ENCODE assay signal across 15 cellular contexts in the genomic region with DNA sequence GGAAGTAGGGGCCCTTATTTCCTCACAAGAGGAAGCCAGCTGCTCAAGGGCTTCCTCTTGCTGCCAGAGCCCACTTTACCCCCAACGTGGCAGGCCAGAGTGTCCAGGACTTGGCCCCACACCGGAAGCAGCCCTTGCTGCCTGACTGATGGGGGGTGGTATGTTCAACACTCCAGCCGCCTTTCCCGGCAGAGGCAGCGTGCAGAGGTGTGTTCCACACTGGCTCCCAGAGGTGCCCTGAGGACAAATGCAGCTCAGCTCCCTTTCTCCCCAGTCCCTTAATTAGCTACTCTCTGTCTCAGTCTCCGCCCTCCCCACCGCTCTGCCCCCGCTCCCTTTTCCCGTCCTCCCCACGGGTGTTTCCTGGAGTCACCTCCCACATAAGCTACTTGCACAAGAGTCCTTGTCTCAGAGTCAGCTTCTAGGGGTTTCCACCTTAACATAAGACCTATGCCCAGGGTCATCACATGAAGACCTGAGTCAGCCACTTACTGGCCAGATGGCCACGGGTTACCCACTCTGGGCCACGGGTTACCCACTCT.
DNase-seq lines count a peak whose midpoint lies in the region; ATAC-seq, FAIRE-seq and TF ChIP-seq lines count a peak whose summit lies in the region.
"Had no signal": no experiment of that assay in that cellular context is flagged by ENCODE, and none has a peak within 500 bp of the region (broad histone marks: within the 10 kb centered on the region; RNA-seq: fewer than 3 reads in every experiment).

No MANE protein-coding gene starts in this region.

- TF ChIP-seq CTCF in IMR-90 (conservative IDR thresholded peaks at IDR 0.05; ENCODE audit: low read depth, low read length) (no peak), adrenal gland (IDR thresholded peaks at IDR 0.05) (no peak), kidney (IDR thresholded peaks at IDR 0.05; ENCODE audit: borderline replicate concordance, extremely low read depth, insufficient read depth) (no peak)

- H3K9ac ChIP-seq in IMR-90 (ENCODE audit: low read depth, low read length) (no peak overlapping the region), kidney (ENCODE audit: low read length in 2 of 2) (no peak overlapping the region)

- no peak for ATAC-seq in IMR-90 (ENCODE audit: low read depth)
- ATAC-seq in sciatic nerve = peak; percentile 35
- ATAC-seq in HG02938 (IDR thresholded peaks at IDR 0.05; ENCODE audit: unreplicated experiment) = no peak
- ATAC-seq: SK-N-SH treated with all-trans-retinoic acid at 6 μM for 48 hours, WTC11 had no signal

- H3K4me3 ChIP-seq in IMR-90 (ENCODE audit: insufficient read depth, low read depth, low read length) = no peak overlapping the region
- no peak overlapping the region for H3K4me3 ChIP-seq in adrenal gland
- H3K4me3 ChIP-seq in kidney (ENCODE audit: low read length in 2 of 2) = no peak overlapping the region
- H3K4me3 ChIP-seq: esophagus squamous epithelium had no signal

- no peaks in the 10 kb centered on the region for H3K27me3 ChIP-seq in IMR-90 (ENCODE audit: control insufficient read depth, insufficient read depth, low read length)
- no peaks in the 10 kb centered on the region for H3K27me3 ChIP-seq in adrenal gland
- H3K27me3 ChIP-seq: esophagus squamous epithelium had no signal

- H4K5ac ChIP-seq in IMR-90 (ENCODE audit: low read depth, low read length) = no peak overlapping the region

- no peak overlapping the region for H3K4ac ChIP-seq in IMR-90 (ENCODE audit: low read depth, low read length)

- DNase-seq in IMR-90 (no peak), adrenal gland (peak in 4 of 7 donors; percentile 8 to 61 (median 22)), kidney (peak; percentile 79), sciatic nerve (ENCODE audit: low spot score) (no peak), NCI-H526 (lab: John Stamatoyannopoulos, UW) (no peak), AG08395 (ENCODE audit: low spot score) (no peak), NCI-H774 (lab: John Stamatoyannopoulos, UW) (no peak)
- DNase-seq: cerebellar nuclear complex, COR-L47, esophagus squamous epithelium, NCI-H1105 treated with DMSO at 0.1 percent for 48 hours, retina had no signal

- no peak overlapping the region for H2BK20ac ChIP-seq in IMR-90 (ENCODE audit: low read depth, low read length)

- H4K8ac ChIP-seq in IMR-90 (ENCODE audit: low read depth in 2 of 2, low read length in 2 of 2) = no peak overlapping the region

- CTCF ChIA-PET in IMR-90 (lab: Yijun Ruan, JAX) = no interaction called here

- H4K91ac ChIP-seq in IMR-90 (ENCODE audit: insufficient read depth, low read depth, low read length) = no peak overlapping the region

- H2BK120ac ChIP-seq in IMR-90 (ENCODE audit: low read depth, low read length) = no peak overlapping the region

- TF ChIP-seq RAD21 in IMR-90 (IDR thresholded peaks at IDR 0.05; ENCODE audit: low read length) = no peak

- intact Hi-C loops in IMR-90 (cut with micrococcal nuclease) = no loop called here
- intact Hi-C loops in adrenal gland (cut with DNase I) = no loop called here
- intact Hi-C loops in kidney (cut with DNase I) = no loop called here
- intact Hi-C loops in sciatic nerve (cut with DNase I) = no loop called here

- H3K4me2 ChIP-seq in IMR-90 (ENCODE audit: low read depth, low read length) = no peak overlapping the region

- FAIRE-seq in kidney (lab: Jason Lieb, UNC) = no peak

- no peak overlapping the region for H2AK9ac ChIP-seq in IMR-90 (replicated peaks; ENCODE audit: low read depth, low read length, poor library complexity)

- no peak overlapping the region for H3K18ac ChIP-seq in IMR-90 (ENCODE audit: low read depth, low read length)

- no peak overlapping the region for H3K56ac ChIP-seq in IMR-90 (ENCODE audit: extremely low read depth, insufficient read depth, low read length)

- POLR2A ChIA-PET in IMR-90 (lab: Charles Lee; ENCODE audit: unreplicated experiment) = no interaction called here

- peak overlapping the region; percentile 23; the same call in 1 of the 2 replicates for H2AK5ac ChIP-seq in IMR-90 (ENCODE audit: low read depth, low read length)

- BruUV-seq in IMR-90 (replicated peaks; lab: Mats Ljungman, UMichigan) = no TSS peak

- H3K79me1 ChIP-seq in IMR-90 (ENCODE audit: low read depth in 1 of 2, low read length in 2 of 2) = no peaks in the 10 kb centered on the region

- H3K27ac ChIP-seq in IMR-90 (ENCODE audit: insufficient read depth, low read length) (no peak overlapping the region), adrenal gland (peak overlapping the region in 3 of 5 donors; percentile 15 to 72 (median 16)), kidney (ENCODE audit: low read depth in 2 of 2, low read length in 2 of 2) (no peak overlapping the region)

- in situ Hi-C loops in IMR-90 (cut with MboI; ENCODE audit: low sequenced_read_pairs) = no loop called here

- H4K20me1 ChIP-seq in IMR-90 (ENCODE audit: insufficient read depth, low read length) = no peaks in the 10 kb centered on the region

- H2BK15ac ChIP-seq in IMR-90 (ENCODE audit: low read depth, low read length) = no peak overlapping the region

- H3K36me3 ChIP-seq in IMR-90 (ENCODE audit: control insufficient read depth, insufficient read depth, low read length) = no peaks in the 10 kb centered on the region
- no peaks in the 10 kb centered on the region for H3K36me3 ChIP-seq in adrenal gland (replicated peaks in 1 of 2)
- H3K36me3 ChIP-seq in kidney (ENCODE audit: control insufficient read depth in 1 of 2, insufficient read depth in 2 of 2, low read length in 2 of 2) = no peaks in the 10 kb centered on the region
- H3K36me3 ChIP-seq: esophagus squamous epithelium had no signal

- dilution Hi-C loops in IMR-90 (cut with HindIII; ENCODE audit: low sequenced_read_pairs, unreplicated experiment) = no loop called here

- H3K9me3 ChIP-seq in IMR-90 (ENCODE audit: control insufficient read depth, insufficient read depth, low read length) (no peaks in the 10 kb centered on the region), adrenal gland (replicated peaks in 1 of 3) (no peaks in the 10 kb centered on the region), kidney (ENCODE audit: control insufficient read depth in 1 of 2, low read length in 2 of 2) (no peaks in the 10 kb centered on the region)
- H3K9me3 ChIP-seq: esophagus squamous epithelium had no signal

- H2BK5ac ChIP-seq in IMR-90 (ENCODE audit: low read depth, low read length, poor library complexity, severe bottlenecking) = no peak overlapping the region

- H3K4me1 ChIP-seq in IMR-90 (ENCODE audit: control insufficient read depth, insufficient read depth, low read length) = no peaks in the 10 kb centered on the region
- H3K4me1 ChIP-seq in adrenal gland (replicated peaks in 1 of 2) = peaks cover 0 to 6% of the 10 kb centered on the region in 2 donors
- no peaks in the 10 kb centered on the region for H3K4me1 ChIP-seq in kidney (ENCODE audit: control insufficient read depth in 1 of 2, insufficient read depth in 1 of 2, low read depth in 1 of 2, low read length in 2 of 2)

- 0 out of 2 replicates have a peak, but pooled peaks cover 3% of the 10 kb centered on the region for H3K9me1 ChIP-seq in IMR-90 (ENCODE audit: insufficient read depth, low read length)

- H2AFZ ChIP-seq in IMR-90 (replicated peaks; ENCODE audit: low read length, poor library complexity) = peak overlapping the region; percentile 24

- TF ChIP-seq POLR2A in IMR-90 (IDR thresholded peaks at IDR 0.05; ENCODE audit: low read depth, low read length) = no peak
- TF ChIP-seq POLR2A in adrenal gland (IDR thresholded peaks at IDR 0.05) = no peak

- H3K23ac ChIP-seq in IMR-90 (ENCODE audit: low read depth, low read length) = no peak overlapping the region

- H3K14ac ChIP-seq in IMR-90 (replicated peaks; ENCODE audit: low read depth, low read length) = no peak overlapping the region

- 80% methylated on average over 5 of the region's 12 CpGs; no CpG with 5 or more reads in 1 of the 2 experiments for WGBS in IMR-90 (ENCODE audit: extremely low coverage in 2 of 2, insufficient read length in 1 of 2), 2 experiments
- WGBS in adrenal gland, 4 donors = 59 to 76% (median 63%) methylated on average over 12 of the region's 12 CpGs

TF ChIP-seq in IMR-90, 13 proteins besides CTCF, POLR2A, EP300 and RAD21:
- no peak for TF ChIP-seq BHLHE40 (IDR thresholded peaks at IDR 0.05; ENCODE audit: low read depth, low read length)
- TF ChIP-seq RFX5 (IDR thresholded peaks at IDR 0.05; ENCODE audit: low read depth, low read length) = no peak
- no peak for TF ChIP-seq NFE2L2 (IDR thresholded peaks at IDR 0.05; ENCODE audit: low read depth, low read length)
- TF ChIP-seq FOS (IDR thresholded peaks at IDR 0.05; ENCODE audit: low read depth, low read length) = no peak
- TF ChIP-seq, protein P1, sequence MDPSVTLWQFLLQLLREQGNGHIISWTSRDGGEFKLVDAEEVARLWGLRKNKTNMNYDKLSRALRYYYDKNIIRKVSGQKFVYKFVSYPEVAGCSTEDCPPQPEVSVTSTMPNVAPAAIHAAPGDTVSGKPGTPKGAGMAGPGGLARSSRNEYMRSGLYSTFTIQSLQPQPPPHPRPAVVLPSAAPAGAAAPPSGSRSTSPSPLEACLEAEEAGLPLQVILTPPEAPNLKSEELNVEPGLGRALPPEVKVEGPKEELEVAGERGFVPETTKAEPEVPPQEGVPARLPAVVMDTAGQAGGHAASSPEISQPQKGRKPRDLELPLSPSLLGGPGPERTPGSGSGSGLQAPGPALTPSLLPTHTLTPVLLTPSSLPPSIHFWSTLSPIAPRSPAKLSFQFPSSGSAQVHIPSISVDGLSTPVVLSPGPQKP (IDR thresholded peaks at IDR 0.05; ENCODE audit: borderline replicate concordance, low read depth, low read length) = no peak
- TF ChIP-seq MXI1 (IDR thresholded peaks at IDR 0.05; ENCODE audit: borderline replicate concordance, low read depth, low read length) = no peak
- no peak for TF ChIP-seq CEBPB (IDR thresholded peaks at IDR 0.05; ENCODE audit: low read depth, low read length)
- TF ChIP-seq, protein P2, sequence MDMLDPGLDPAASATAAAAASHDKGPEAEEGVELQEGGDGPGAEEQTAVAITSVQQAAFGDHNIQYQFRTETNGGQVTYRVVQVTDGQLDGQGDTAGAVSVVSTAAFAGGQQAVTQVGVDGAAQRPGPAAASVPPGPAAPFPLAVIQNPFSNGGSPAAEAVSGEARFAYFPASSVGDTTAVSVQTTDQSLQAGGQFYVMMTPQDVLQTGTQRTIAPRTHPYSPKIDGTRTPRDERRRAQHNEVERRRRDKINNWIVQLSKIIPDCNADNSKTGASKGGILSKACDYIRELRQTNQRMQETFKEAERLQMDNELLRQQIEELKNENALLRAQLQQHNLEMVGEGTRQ (IDR thresholded peaks at IDR 0.05; ENCODE audit: low read depth, low read length) = no peak
- no peak for TF ChIP-seq SMC3 (IDR thresholded peaks at IDR 0.05; ENCODE audit: low read depth, low read length)
- TF ChIP-seq RCOR1 (IDR thresholded peaks at IDR 0.05; ENCODE audit: insufficient replicate concordance, low read length) = no peak
- no peak for TF ChIP-seq MAZ (IDR thresholded peaks at IDR 0.05; ENCODE audit: borderline replicate concordance, low read depth, low read length)
- TF ChIP-seq CHD1 (IDR thresholded peaks at IDR 0.05; ENCODE audit: low read depth, low read length) = no peak

Comparison
In these comparisons a context has a peak if more than half of its experiments do, and no peak if none do; other contexts are left out.
1. DNase-seq: peak in adrenal gland (4 of 7) and kidney (single experiment); none in IMR-90 (single experiment), sciatic nerve (single experiment), NCI-H526 (0 of 2), AG08395 (single experiment) and NCI-H774 (single experiment).
2. H3K27ac ChIP-seq: peak in adrenal gland (3 of 5); none in IMR-90 (single experiment) and kidney (0 of 2).